8 cellular contexts compared by ENCODE assay signal in the genomic region with DNA sequence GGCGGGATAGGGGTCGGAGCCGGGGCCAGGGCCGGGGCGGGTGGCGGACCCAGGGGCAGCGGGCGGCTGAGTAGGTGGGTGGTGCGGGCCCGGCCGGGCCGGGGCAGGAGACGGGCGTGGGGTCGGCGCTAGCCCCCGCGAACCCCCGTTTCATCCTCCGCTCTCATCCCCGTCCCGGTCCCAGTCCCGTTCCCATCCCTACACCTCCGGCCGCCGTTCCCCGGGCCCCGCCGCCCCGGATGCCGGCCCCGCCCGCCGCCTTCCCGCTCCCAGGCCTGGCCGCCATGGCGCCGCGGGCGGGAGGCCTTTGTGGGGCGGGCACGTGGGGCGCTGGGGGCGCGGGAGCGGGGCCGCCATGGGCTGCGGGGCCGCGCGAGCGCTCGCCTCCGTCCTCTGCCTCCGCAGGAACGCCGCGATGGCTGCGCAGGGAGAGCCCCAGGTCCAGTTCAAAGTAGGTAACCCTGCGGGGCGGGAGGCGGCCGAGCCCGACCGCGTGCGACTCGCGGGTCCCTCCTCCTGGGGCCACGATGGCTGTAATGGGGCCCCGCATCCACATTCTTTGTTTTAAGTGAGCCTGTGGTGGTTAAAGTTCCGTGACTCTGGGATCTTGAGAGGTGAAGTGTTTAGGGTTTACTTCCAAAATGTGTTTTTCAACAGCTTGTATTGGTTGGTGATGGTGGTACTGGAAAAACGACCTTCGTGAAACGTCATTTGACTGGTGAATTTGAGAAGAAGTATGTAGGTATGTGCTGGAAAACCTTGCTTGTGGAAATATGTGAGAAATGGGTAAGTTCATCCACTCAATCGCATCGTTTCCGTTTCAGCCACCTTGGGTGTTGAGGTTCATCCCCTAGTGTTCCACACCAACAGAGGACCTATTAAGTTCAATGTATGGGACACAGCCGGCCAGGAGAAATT. TPM values are rescaled to one million over a fixed set of nuclear protein-coding genes. Genes with fewer than 3 reads are reported as not detected.
A peak's percentile ranks its signal among the peaks of the same experiment; 100 is the strongest.
DNase-seq lines count a peak whose midpoint lies in the region; ATAC-seq and TF ChIP-seq lines count a peak whose summit lies in the region.

No MANE protein-coding gene starts in this region.

- H3K36me3 ChIP-seq in smooth muscle cell (ENCODE audit: low read depth), result peaks cover 33% of the 10 kb centered on the region

- in situ Hi-C loops in T47D (cut with HindIII; ENCODE audit: low pct_unique_long_range_greater_than_20kb, low sequenced_read_pairs), result no loop called here

- H3K9me3 ChIP-seq in smooth muscle cell (replicated peaks; ENCODE audit: low read depth), result no peaks in the 10 kb centered on the region

- DNase-seq in AG09309 (ENCODE audit: low read depth) (no peak), T-helper 2 cell (peak; percentile 19 to 64 (median 47)), T47D (ENCODE audit: low read depth in 1 of 2, low spot score in 1 of 2) (peak; percentile 45 to 59), iPS-NIHi11 (ENCODE audit: low spot score) (peak; percentile 69), smooth muscle cell (lab: John Stamatoyannopoulos, UW; ENCODE audit: unreplicated experiment) (peak; percentile 53), NCI-H526 treated with DMSO at 0.1 percent for 48 hours (lab: John Stamatoyannopoulos, UW) (no peak)

- H4K20me1 ChIP-seq in smooth muscle cell (ENCODE audit: low read depth), result peaks cover 50% of the 10 kb centered on the region

- H3K4me2 ChIP-seq in smooth muscle cell, result peak overlapping the region; percentile 92

- peak overlapping the region; percentile 79 for H3K27ac ChIP-seq in smooth muscle cell (ENCODE audit: low read depth)

- peaks cover 24% of the 10 kb centered on the region for H3K4me1 ChIP-seq in smooth muscle cell (ENCODE audit: low read depth)

- no peaks in the 10 kb centered on the region for H3K27me3 ChIP-seq in smooth muscle cell (ENCODE audit: low read depth)

- TF ChIP-seq CTCF in AG09309 (IDR thresholded peaks at IDR 0.05; ENCODE audit: control insufficient read depth, insufficient read depth, low read depth, low read length, missing control alignments) (no peak), smooth muscle cell (IDR thresholded peaks at IDR 0.05; ENCODE audit: borderline replicate concordance, insufficient read depth, poor library complexity, severe bottlenecking) (no peak)

- peaks cover 25% of the 10 kb centered on the region for H3K79me2 ChIP-seq in smooth muscle cell (ENCODE audit: low read depth)

- H3F3A ChIP-seq in smooth muscle cell (ENCODE audit: low read depth), result peaks cover 41% of the 10 kb centered on the region

- ATAC-seq in GM18909 (IDR thresholded peaks at IDR 0.05; ENCODE audit: poor library complexity, unreplicated experiment) (peak; percentile 30), HG03135 (IDR thresholded peaks at IDR 0.05; ENCODE audit: unreplicated experiment) (peak; percentile 36)

- H2AFZ ChIP-seq in smooth muscle cell (ENCODE audit: low read depth), result peak overlapping the region; percentile 15

- peak overlapping the region; percentile 61 for H3K4me3 ChIP-seq in AG09309 (ENCODE audit: control insufficient read depth, low read depth, low read length)
- H3K4me3 ChIP-seq in smooth muscle cell, result peak overlapping the region; percentile 74

- 1% methylated on average over 25 of the region's 79 CpGs for WGBS in smooth muscle cell (ENCODE audit: low lambda C conversion rate)

- H3K9ac ChIP-seq in smooth muscle cell (ENCODE audit: low read depth), result peak overlapping the region; percentile 85

RNA-seq across cellular contexts. Expression of a gene that starts 0.6 kb away (rescaled TPM):
- 332 and 367 TPM in 2 replicates for total RNA-seq in smooth muscle cell
- polyA plus RNA-seq in smooth muscle cell, result 595 and 627 TPM in 2 replicates

RNA-seq across cellular contexts. Expression of a gene that starts 33.4 kb away (rescaled TPM):
- 31.4 and 32.8 TPM in 2 replicates for total RNA-seq in smooth muscle cell
- 21.7 and 25.3 TPM in 2 replicates for polyA plus RNA-seq in smooth muscle cell

Comparison
In these comparisons a context has a peak if more than half of its experiments do, and no peak if none do; other contexts are left out.
1. DNase-seq: peak in T-helper 2 cell (5 of 5), T47D (2 of 2), iPS-NIHi11 (single experiment) and smooth muscle cell (single experiment); none in AG09309 (single experiment) and NCI-H526 treated with DMSO at 0.1 percent for 48 hours (single experiment).